In genomic region chr10:14186245-14186644, GRCh38 we compare ENCODE assay signal across 8 cellular contexts.
A peak's percentile ranks its signal among the peaks of the same experiment; 100 is the strongest.
DNase-seq lines count a peak whose midpoint lies in the region; ATAC-seq, FAIRE-seq and TF ChIP-seq lines count a peak whose summit lies in the region.

No MANE protein-coding gene starts in this region.

- H3K4me1 Mint-ChIP-seq in MCF 10A (ENCODE audit: insufficient read depth, unreplicated experiment): no peaks in the 10 kb centered on the region
- peaks cover 22% of the 10 kb centered on the region for H3K4me1 Mint-ChIP-seq in stimulated activated effector memory CD8-positive, alpha-beta T cell treated with anti-CD3 and anti-CD28 coated beads, Interleukin-12 subunit alpha, Interleukin-12 subunit beta, amount 100 ng/mL, for 72 hours

- H3K27me3 ChIP-seq in breast epithelium (peaks cover 0 to 5% of the 10 kb centered on the region in 2 donors), GM12878 (replicated peaks in 1 of 2; ENCODE audit: control insufficient read depth in 2 of 2, insufficient read depth in 2 of 2, low read length in 1 of 2) (peaks cover 0 to under 1% of the 10 kb centered on the region in 2 experiments; a peak in 2 of 4 replicates)

- BruUV-seq in MCF 10A (replicated peaks; lab: Mats Ljungman, UMichigan) (no TSS peak), GM12878 (replicated peaks; lab: Mats Ljungman, UMichigan) (no TSS peak)

- H3K9ac ChIP-seq in GM12878 (ENCODE audit: control insufficient read depth, insufficient read depth, low read length): no peak overlapping the region

- CTCF ChIA-PET in MCF 10A (lab: Yijun Ruan, JAX): interaction anchor here (0.6 to 5.1 kb wide), 3 partner anchors 11 to 298 kb away, joined by 3 to 35 read pairs (median 3); no protein-coding TSS in a partner anchor
- CTCF ChIA-PET in GM12878 (lab: Yijun Ruan, JAX): interaction anchor here (0.6 to 10.2 kb wide), 8 partner anchors 11 to 636 kb away, joined by 3 to 91 read pairs (median 4); no protein-coding TSS in a partner anchor

- no peak for TF ChIP-seq POLR2A in breast epithelium (IDR thresholded peaks at IDR 0.05)
- no peak for TF ChIP-seq POLR2A in NB4 (IDR thresholded peaks at IDR 0.05; ENCODE audit: extremely low read depth, insufficient read length)
- no peak for TF ChIP-seq POLR2A in GM12878 (IDR thresholded peaks at IDR 0.05; ENCODE audit: low read depth, low read length)

- no peak for FAIRE-seq in GM12878 (lab: Jason Lieb, UNC)

- H3K4me3 ChIP-seq in breast epithelium (no peak overlapping the region), NB4 (ENCODE audit: low read depth, low read length) (no peak overlapping the region), GM12878 (no peak overlapping the region)

- peaks cover 57% of the 10 kb centered on the region for H3K27me3 Mint-ChIP-seq in MCF 10A (ENCODE audit: insufficient read depth, unreplicated experiment)

- no peaks in the 10 kb centered on the region for H3K36me3 Mint-ChIP-seq in MCF 10A (ENCODE audit: insufficient read depth, unreplicated experiment)
- H3K36me3 Mint-ChIP-seq in stimulated activated effector memory CD8-positive, alpha-beta T cell treated with anti-CD3 and anti-CD28 coated beads, Interleukin-12 subunit alpha, Interleukin-12 subunit beta, amount 100 ng/mL, for 72 hours: peaks cover 21% of the 10 kb centered on the region

- DNase-seq in MCF 10A (ENCODE audit: unreplicated experiment) (peak; percentile 20), breast epithelium (ENCODE audit: low spot score in 2 of 2) (no peak), NB4 (ENCODE audit: low read depth) (peak; percentile 12), GM12878 (ENCODE audit: low read depth, low spot score) (no peak), COLO668 (lab: John Stamatoyannopoulos, UW; ENCODE audit: unreplicated experiment) (no peak), GM19240 (ENCODE audit: insufficient read length, low spot score) (no peak), D341Med (ENCODE audit: low spot score) (no peak)
- DNase-seq in stimulated activated effector memory CD8-positive, alpha-beta T cell treated with anti-CD3 and anti-CD28 coated beads, Interleukin-12 subunit alpha, Interleukin-12 subunit beta, amount 100 ng/mL, for 72 hours (ENCODE audit: low spot score in 2 of 2): no peak

- POLR2A ChIA-PET in MCF 10A (lab: Yijun Ruan, JAX): no interaction called here
- POLR2A ChIA-PET in GM12878 (lab: Charles Lee): interaction anchor here (0.6 to 1.2 kb wide), 4 partner anchors 362 to 399 kb away, joined by 3 to 8 read pairs (median 4); no protein-coding TSS in a partner anchor

- H3K27ac Mint-ChIP-seq in MCF 10A (ENCODE audit: low read depth, unreplicated experiment): no peak overlapping the region
- H3K27ac Mint-ChIP-seq in stimulated activated effector memory CD8-positive, alpha-beta T cell treated with anti-CD3 and anti-CD28 coated beads, Interleukin-12 subunit alpha, Interleukin-12 subunit beta, amount 100 ng/mL, for 72 hours: peak overlapping the region; percentile 99

- H3K9me3 ChIP-seq in breast epithelium (no peaks in the 10 kb centered on the region), GM12878 (replicated peaks; ENCODE audit: control insufficient read depth, insufficient read depth, low read length) (peaks cover 3% of the 10 kb centered on the region; the same call in 1 of the 3 replicates)

- no peaks in the 10 kb centered on the region for H3K9me3 Mint-ChIP-seq in MCF 10A (ENCODE audit: unreplicated experiment)
- H3K9me3 Mint-ChIP-seq in stimulated activated effector memory CD8-positive, alpha-beta T cell treated with anti-CD3 and anti-CD28 coated beads, Interleukin-12 subunit alpha, Interleukin-12 subunit beta, amount 100 ng/mL, for 72 hours: no peaks in the 10 kb centered on the region

- H3K4me3 Mint-ChIP-seq in MCF 10A (ENCODE audit: unreplicated experiment): no peak overlapping the region
- H3K4me3 Mint-ChIP-seq in stimulated activated effector memory CD8-positive, alpha-beta T cell treated with anti-CD3 and anti-CD28 coated beads, Interleukin-12 subunit alpha, Interleukin-12 subunit beta, amount 100 ng/mL, for 72 hours: no peak overlapping the region

- peak; percentile 3 for ATAC-seq in GM12878
- peak; percentile 6 for ATAC-seq in stimulated activated effector memory CD8-positive, alpha-beta T cell treated with anti-CD3 and anti-CD28 coated beads, Interleukin-12 subunit alpha, Interleukin-12 subunit beta, amount 100 ng/mL, for 72 hours

- no peaks in the 10 kb centered on the region for H3K36me3 ChIP-seq in breast epithelium
- no peaks in the 10 kb centered on the region for H3K36me3 ChIP-seq in GM12878 (ENCODE audit: control insufficient read depth in 2 of 2, insufficient read depth in 2 of 2, low read length in 1 of 2)

- H4K20me1 ChIP-seq in GM12878 (ENCODE audit: control insufficient read depth, insufficient read depth): no peaks in the 10 kb centered on the region

- in situ Hi-C loops in GM12878 (cut with MboI): no loop called here

- intact Hi-C loops in MCF 10A (cut with micrococcal nuclease): no loop called here
- intact Hi-C loops in breast epithelium (cut with DNase I; ENCODE audit: low total_unique reads): no loop called here
- intact Hi-C loops in GM12878 (cut with micrococcal nuclease; ENCODE audit: unreplicated experiment): loop anchor here (10.0 kb wide), 1 partner anchor 261 kb away; no protein-coding TSS in a partner anchor

- TF ChIP-seq CTCF in MCF 10A (IDR thresholded peaks at IDR 0.05; ENCODE audit: unreplicated experiment): peak; percentile 7
- TF ChIP-seq CTCF in breast epithelium (IDR thresholded peaks at IDR 0.05): no peak
- TF ChIP-seq CTCF in NB4 (IDR thresholded peaks at IDR 0.05; ENCODE audit: low read depth, low read length): peak; percentile 25
- peak; percentile 16 to 29 (median 26); a peak in 5 of 6 replicates for TF ChIP-seq CTCF in GM12878 (IDR thresholded peaks at IDR 0.05 in 2 of 3, conservative IDR thresholded peaks at IDR 0.05 in 1 of 3; ENCODE audit: control insufficient read depth in 2 of 3, extremely low read depth in 1 of 3, insufficient read depth in 1 of 3, low read depth in 3 of 3, low read length in 3 of 3)

- RAD21 ChIA-PET in GM12878 (lab: Charles Lee; ENCODE audit: unreplicated experiment): interaction anchor here (2.4 kb wide), 1 partner anchor 399 kb away, joined by 15 read pairs; no protein-coding TSS in a partner anchor

- SMC1A ChIA-PET in GM12878 (lab: Charles Lee; ENCODE audit: uncharacterized antibody, unreplicated experiment): interaction anchor here (1.5 kb wide), 1 partner anchor 416 kb away, joined by 3 read pairs; no protein-coding TSS in a partner anchor

- no peaks in the 10 kb centered on the region for H3K79me2 ChIP-seq in GM12878 (ENCODE audit: control insufficient read depth, insufficient read depth, low read length)

- 70% methylated on average over 6 of the region's 6 CpGs for WGBS in GM12878 (ENCODE audit: insufficient coverage, insufficient replicate concordance, low lambda C conversion rate, missing lambda C conversion rate)

- TF ChIP-seq EP300 in GM12878 (IDR thresholded peaks at IDR 0.05; ENCODE audit: borderline replicate concordance in 1 of 2, control insufficient read depth in 1 of 2, low read depth in 2 of 2, low read length in 2 of 2): no peak

- no peaks in the 10 kb centered on the region for H3K4me1 ChIP-seq in breast epithelium
- peaks cover 10% of the 10 kb centered on the region for H3K4me1 ChIP-seq in GM12878 (ENCODE audit: control insufficient read depth, insufficient read depth, low read length)

- no peak overlapping the region for H2AFZ ChIP-seq in GM12878 (ENCODE audit: control insufficient read depth, low read depth, low read length)

- H3K4me2 ChIP-seq in GM12878 (ENCODE audit: control insufficient read depth, insufficient read depth): no peak overlapping the region

- TF ChIP-seq RAD21 in GM12878 (IDR thresholded peaks at IDR 0.05; ENCODE audit: insufficient read depth, low read depth, low read length): no peak

- H3K27ac ChIP-seq in breast epithelium (no peak overlapping the region), GM12878 (ENCODE audit: control insufficient read depth, insufficient read depth) (no peak overlapping the region)

TF ChIP-seq in GM12878, 131 proteins besides CTCF, POLR2A, EP300 and RAD21:
- TF ChIP-seq SMC3 (IDR thresholded peaks at IDR 0.05; ENCODE audit: borderline replicate concordance, low read length): 0 out of 2 replicates have a peak, but pooled peaks have one; percentile 4
- TF ChIP-seq POU2F2 (IDR thresholded peaks at IDR 0.05; ENCODE audit: borderline replicate concordance, low read depth, low read length): no peak
- TF ChIP-seq BHLHE40 (IDR thresholded peaks at IDR 0.05; ENCODE audit: borderline replicate concordance in 1 of 2, low read depth in 2 of 2, low read length in 1 of 2): no peak

Comparison
In these comparisons a context has a peak if more than half of its experiments do, and no peak if none do; other contexts are left out.
1. DNase-seq: peak in MCF 10A (single experiment) and NB4 (single experiment); none in breast epithelium (0 of 2), GM12878 (single experiment), stimulated activated effector memory CD8-positive, alpha-beta T cell treated with anti-CD3 and anti-CD28 coated beads, Interleukin-12 subunit alpha, Interleukin-12 subunit beta, amount 100 ng/mL, for 72 hours (0 of 2), COLO668 (single experiment), GM19240 (single experiment) and D341Med (single experiment).
2. CTCF ChIP-seq: peak in MCF 10A (single experiment), NB4 (single experiment) and GM12878 (3 of 3); none in breast epithelium (0 of 3).